ENCODE assay signal across 10 cellular contexts in the genomic region with DNA sequence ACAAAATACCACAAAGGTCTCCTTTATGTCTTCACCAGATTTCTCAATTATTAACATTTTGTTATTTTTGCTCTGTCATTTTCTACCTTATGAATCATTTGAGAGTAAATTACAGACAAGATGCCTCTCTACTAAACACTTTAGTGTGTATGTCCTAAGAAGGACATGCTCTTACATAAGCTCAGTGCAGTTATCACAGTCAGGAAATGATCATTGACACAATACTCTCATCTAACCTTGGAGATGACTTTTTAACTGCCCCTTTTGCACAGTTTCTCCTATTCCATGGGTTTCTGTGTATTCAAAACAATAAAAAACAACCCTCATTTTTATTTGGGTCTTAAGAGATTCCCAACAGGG.
DNase-seq lines count a peak whose midpoint lies in the region; ATAC-seq, FAIRE-seq and TF ChIP-seq lines count a peak whose summit lies in the region.
"Had no signal": no experiment of that assay in that cellular context is flagged by ENCODE, and none has a peak within 500 bp of the region (broad histone marks: within the 10 kb centered on the region; RNA-seq: fewer than 3 reads in every experiment).

No MANE protein-coding gene starts in this region.

- peaks cover 32% of the 10 kb centered on the region for H3K4me1 Mint-ChIP-seq in dendritic cell treated with granulocyte-macrophage colony-stimulating factor and Interleukin-4, amounts not matched to agents 40 ng/mL and 50 ng/mL, for 4 days (ENCODE audit: low read depth)
- peaks cover 14% of the 10 kb centered on the region for H3K4me1 Mint-ChIP-seq in nephron

- H3K27me3 Mint-ChIP-seq in dendritic cell treated with granulocyte-macrophage colony-stimulating factor and Interleukin-4, amounts not matched to agents 40 ng/mL and 50 ng/mL, for 4 days, result peaks cover 5% of the 10 kb centered on the region
- H3K27me3 Mint-ChIP-seq in nephron (ENCODE audit: low read depth), result peaks cover 23% of the 10 kb centered on the region

- H3K27ac Mint-ChIP-seq in dendritic cell treated with granulocyte-macrophage colony-stimulating factor and Interleukin-4, amounts not matched to agents 40 ng/mL and 50 ng/mL, for 4 days, result peak overlapping the region; percentile 64
- H3K27ac Mint-ChIP-seq in nephron, result peak overlapping the region in 2 of 3 experiments; percentile 13 to 34
- H3K27ac Mint-ChIP-seq: progenitor cell of endocrine pancreas had no signal

- intact Hi-C loops in dendritic cell treated with granulocyte-macrophage colony-stimulating factor and Interleukin-4, amounts not matched to agents 40 ng/mL and 50 ng/mL, for 4 days (cut with micrococcal nuclease), result no loop called here

- no peak for FAIRE-seq in urothelium cell line (lab: Jason Lieb, UNC)

- ATAC-seq in GM18502 (IDR thresholded peaks at IDR 0.05; ENCODE audit: poor library complexity, unreplicated experiment) (no peak), GM18873 (IDR thresholded peaks at IDR 0.05; ENCODE audit: low FRiP score, unreplicated experiment) (no peak)

- H3K4me3 Mint-ChIP-seq in dendritic cell treated with granulocyte-macrophage colony-stimulating factor and Interleukin-4, amounts not matched to agents 40 ng/mL and 50 ng/mL, for 4 days, result no peak overlapping the region
- H3K4me3 Mint-ChIP-seq in nephron, result no peak overlapping the region

- H3K36me3 Mint-ChIP-seq in dendritic cell treated with granulocyte-macrophage colony-stimulating factor and Interleukin-4, amounts not matched to agents 40 ng/mL and 50 ng/mL, for 4 days (ENCODE audit: low read depth), result peaks cover 8% of the 10 kb centered on the region
- no peaks in the 10 kb centered on the region for H3K36me3 Mint-ChIP-seq in nephron (ENCODE audit: low read depth)

- DNase-seq in AG20443 (ENCODE audit: low spot score), result peak; percentile 22
- DNase-seq in HCEC 1CT, result peak; percentile 39
- no peak for DNase-seq in urothelium cell line (ENCODE audit: low spot score)
- no peak for DNase-seq in NCI-H187 treated with DMSO at 0.1 percent for 48 hours (lab: John Stamatoyannopoulos, UW)
- DNase-seq: T1000 had no signal

- no peak for TF ChIP-seq CTCF in nephron (IDR thresholded peaks at IDR 0.05; ENCODE audit: unreplicated experiment in 3 of 3)

- peaks cover 19% of the 10 kb centered on the region for H3K9me3 Mint-ChIP-seq in dendritic cell treated with granulocyte-macrophage colony-stimulating factor and Interleukin-4, amounts not matched to agents 40 ng/mL and 50 ng/mL, for 4 days
- H3K9me3 Mint-ChIP-seq in nephron, result peaks cover 18% of the 10 kb centered on the region

Comparison
In these comparisons a context has a peak if more than half of its experiments do, and no peak if none do; other contexts are left out.
1. DNase-seq: peak in AG20443 (single experiment) and HCEC 1CT (single experiment); none in urothelium cell line (single experiment) and NCI-H187 treated with DMSO at 0.1 percent for 48 hours (single experiment).